Comparison of ENCODE assay signal across 8 cellular contexts in the genomic region with DNA sequence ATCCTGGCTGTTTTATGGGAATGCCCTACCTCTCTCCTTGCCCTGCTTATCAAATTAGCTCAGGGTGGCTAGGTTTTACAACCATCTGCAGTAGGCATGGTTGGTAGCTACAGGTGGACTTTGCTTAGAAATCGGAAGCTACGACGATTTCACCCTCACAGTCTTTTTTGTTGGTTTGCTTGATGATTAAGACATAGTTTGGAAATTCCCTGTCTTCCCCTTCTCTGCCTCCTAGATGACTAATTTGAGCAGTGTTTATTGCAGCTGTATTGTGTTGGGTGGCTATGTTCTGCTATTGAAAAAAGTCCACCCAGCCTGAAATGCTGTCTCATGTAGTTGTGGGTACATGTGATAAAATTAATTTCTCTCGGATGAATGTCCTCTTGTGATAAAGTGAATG. TPM values are rescaled to one million over a fixed set of nuclear protein-coding genes. Genes with fewer than 3 reads are reported as not detected.
DNase-seq lines count a peak whose midpoint lies in the region; ATAC-seq, FAIRE-seq and TF ChIP-seq lines count a peak whose summit lies in the region.

No MANE protein-coding gene starts in this region.

- H3K27me3 ChIP-seq in BE2C = no peaks in the 10 kb centered on the region; the same call in 1 of the 2 replicates

- no peaks in the 10 kb centered on the region for H3K27me3 Mint-ChIP-seq in immature natural killer cell (ENCODE audit: low read depth in 3 of 3)

- no peaks in the 10 kb centered on the region for H3K36me3 ChIP-seq in BE2C

- DNase-seq in AG10803 (ENCODE audit: low read depth) (peak; percentile 67), RCC 7860 (ENCODE audit: low spot score) (peak; percentile 81), immature natural killer cell (peak in 1 of 3 donors; percentile 10), BE2C (no peak), DMS 273 treated with DMSO at 0.1 percent for 48 hours (lab: John Stamatoyannopoulos, UW) (no peak), HuH-7.5 (ENCODE audit: low spot score) (no peak), NCI-H2029 treated with DMSO at 0.1 percent for 48 hours (lab: John Stamatoyannopoulos, UW) (no peak)

- H3K27ac Mint-ChIP-seq in immature natural killer cell = peak overlapping the region; percentile 29 to 87 (median 78)

- H3K36me3 Mint-ChIP-seq in immature natural killer cell = peaks cover 0 to 5% (median 3%) of the 10 kb centered on the region in 3 donors

- no peak for TF ChIP-seq CTCF in AG10803 (conservative IDR thresholded peaks at IDR 0.05; ENCODE audit: low read length)
- no peak for TF ChIP-seq CTCF in BE2C (IDR thresholded peaks at IDR 0.05; ENCODE audit: low read depth, low read length)

- FAIRE-seq in RCC 7860 (lab: Jason Lieb, UNC) = peak; percentile 85

- H3K4me1 ChIP-seq in BE2C = no peaks in the 10 kb centered on the region

- peak; percentile 87 for ATAC-seq in GM19463 (IDR thresholded peaks at IDR 0.05; ENCODE audit: unreplicated experiment)

- H3K9me3 ChIP-seq in BE2C = no peaks in the 10 kb centered on the region

- no peak overlapping the region for H3K4me3 ChIP-seq in AG10803 (ENCODE audit: low read length)
- H3K4me3 ChIP-seq in BE2C (ENCODE audit: low read depth, low read length) = no peak overlapping the region

- H3K4me3 Mint-ChIP-seq in immature natural killer cell = peak overlapping the region; percentile 47 to 66 (median 59)

- H3K4me1 Mint-ChIP-seq in immature natural killer cell = peaks cover 73 to 95% of the 10 kb centered on the region in 2 donors

- H3K9me3 Mint-ChIP-seq in immature natural killer cell = no peaks in the 10 kb centered on the region

RNA-seq across cellular contexts. Expression of a gene that starts 37.1 kb away (rescaled TPM):
- polyA plus RNA-seq in immature natural killer cell = 100 to 1,000 TPM in 1 of 3 donors, 10 to 100 TPM in 2; 50.6 to 205 (median 80.2) TPM
- not detected for polyA plus RNA-seq in BE2C (2012; ENCODE audit: insufficient read depth, insufficient read length, low read depth)

Comparison
In these comparisons a context has a peak if more than half of its experiments do, and no peak if none do; other contexts are left out.
1. DNase-seq: peak in AG10803 (single experiment) and RCC 7860 (single experiment); none in BE2C (single experiment), DMS 273 treated with DMSO at 0.1 percent for 48 hours (single experiment), HuH-7.5 (single experiment) and NCI-H2029 treated with DMSO at 0.1 percent for 48 hours (single experiment).